ENCODE assay signal across 8 cellular contexts in genomic region chr9:3732077-3733038, GRCh38.
DNase-seq lines count a peak whose midpoint lies in the region; ATAC-seq and TF ChIP-seq lines count a peak whose summit lies in the region.

No MANE protein-coding gene starts in this region.

- H3K9ac ChIP-seq in OCI-LY1 (ENCODE audit: low read length) = no peak overlapping the region

- peak overlapping the region; percentile 6 for H3K27ac Mint-ChIP-seq in activated CD8-positive, alpha-beta memory T cell treated with anti-CD3 and anti-CD28 coated beads, Interleukin-2, amount 10 ng/mL, durations not matched to agents 7 days and 5 days
- H3K27ac Mint-ChIP-seq in activated naive CD8-positive, alpha-beta T cell treated with anti-CD3 and anti-CD28 coated beads, Interleukin-2, amount 10 ng/mL, durations not matched to agents 7 days and 5 days = no peak overlapping the region

- intact Hi-C loops in heart left ventricle (cut with DNase I) (loop anchor here (2.0 to 10.0 kb wide), 19 partner anchors 268 to 642 kb away; no protein-coding TSS in a partner anchor), prostate gland (cut with DNase I) (loop anchor here (5.0 to 10.0 kb wide), 4 partner anchors 268 to 632 kb away; no protein-coding TSS in a partner anchor)

- H3K9me2 ChIP-seq in OCI-LY1 (ENCODE audit: low read depth, low read length) = no peaks in the 10 kb centered on the region

- no peaks in the 10 kb centered on the region for H3K79me2 ChIP-seq in OCI-LY1 (ENCODE audit: insufficient read depth, low read length)

- H3K27ac ChIP-seq in OCI-LY1 (ENCODE audit: low read depth, low read length, poor library complexity, severe bottlenecking) (no peak overlapping the region), heart left ventricle (peak overlapping the region in 7 of 12 donors; percentile 5 to 62 (median 35)), prostate gland (peak overlapping the region in 1 of 2 donors; percentile 1)

- H3K4me1 Mint-ChIP-seq in activated CD8-positive, alpha-beta memory T cell treated with anti-CD3 and anti-CD28 coated beads, Interleukin-2, amount 10 ng/mL, durations not matched to agents 7 days and 5 days = peaks cover 26% of the 10 kb centered on the region
- H3K4me1 Mint-ChIP-seq in activated naive CD8-positive, alpha-beta T cell treated with anti-CD3 and anti-CD28 coated beads, Interleukin-2, amount 10 ng/mL, durations not matched to agents 7 days and 5 days = peaks cover 5% of the 10 kb centered on the region

- H3K4me2 ChIP-seq in OCI-LY1 (ENCODE audit: low read length) = no peak overlapping the region

- H3F3A ChIP-seq in OCI-LY1 (ENCODE audit: insufficient read depth, low read length) = no peaks in the 10 kb centered on the region

- H3K4me1 ChIP-seq in OCI-LY1 (ENCODE audit: insufficient read depth, low read length, severe bottlenecking) (no peaks in the 10 kb centered on the region), heart left ventricle (peaks cover 0 to 11% (median 0%) of the 10 kb centered on the region in 12 donors), prostate gland (replicated peaks) (no peaks in the 10 kb centered on the region)

- in situ Hi-C loops in KBM-7 (cut with MboI; ENCODE audit: low pct_unique_long_range_greater_than_20kb, low sequenced_read_pairs) = no loop called here

- H3K27me3 Mint-ChIP-seq in activated CD8-positive, alpha-beta memory T cell treated with anti-CD3 and anti-CD28 coated beads, Interleukin-2, amount 10 ng/mL, durations not matched to agents 7 days and 5 days = no peaks in the 10 kb centered on the region
- H3K27me3 Mint-ChIP-seq in activated naive CD8-positive, alpha-beta T cell treated with anti-CD3 and anti-CD28 coated beads, Interleukin-2, amount 10 ng/mL, durations not matched to agents 7 days and 5 days = no peaks in the 10 kb centered on the region

- H3K36me3 ChIP-seq in OCI-LY1 (ENCODE audit: insufficient read depth, low read length) (no peaks in the 10 kb centered on the region), heart left ventricle (no peaks in the 10 kb centered on the region), prostate gland (no peaks in the 10 kb centered on the region)

- H4K20me1 ChIP-seq in OCI-LY1 (ENCODE audit: insufficient read depth, low read length) = no peaks in the 10 kb centered on the region

- TF ChIP-seq CTCF in OCI-LY1 (IDR thresholded peaks at IDR 0.05; ENCODE audit: low read length) (peak; percentile 81), heart left ventricle (IDR thresholded peaks at IDR 0.05) (peak; percentile 57 to 78 (median 72)), prostate gland (IDR thresholded peaks at IDR 0.05) (peak; percentile 29 to 83 (median 72))

- POLR2A ChIA-PET in activated naive CD8-positive, alpha-beta T cell treated with anti-CD3 and anti-CD28 coated beads, Interleukin-2, amount 10 ng/mL, durations not matched to agents 7 days and 5 days (lab: Charles Lee) = no interaction called here

- H3K9me3 ChIP-seq in OCI-LY1 (ENCODE audit: low read length) (no peaks in the 10 kb centered on the region), heart left ventricle (no peaks in the 10 kb centered on the region), prostate gland (no peaks in the 10 kb centered on the region)

- H3K36me3 Mint-ChIP-seq in activated CD8-positive, alpha-beta memory T cell treated with anti-CD3 and anti-CD28 coated beads, Interleukin-2, amount 10 ng/mL, durations not matched to agents 7 days and 5 days = no peaks in the 10 kb centered on the region
- H3K36me3 Mint-ChIP-seq in activated naive CD8-positive, alpha-beta T cell treated with anti-CD3 and anti-CD28 coated beads, Interleukin-2, amount 10 ng/mL, durations not matched to agents 7 days and 5 days = no peaks in the 10 kb centered on the region

- TF ChIP-seq POLR2A in heart left ventricle (IDR thresholded peaks at IDR 0.05) (no peak), prostate gland (IDR thresholded peaks at IDR 0.05) (no peak)

- H3K27me3 ChIP-seq in OCI-LY1 (ENCODE audit: insufficient read depth, low read length) (no peaks in the 10 kb centered on the region), heart left ventricle (no peaks in the 10 kb centered on the region), prostate gland (replicated peaks; ENCODE audit: insufficient read depth) (no peaks in the 10 kb centered on the region)

- H3K4me3 Mint-ChIP-seq in activated CD8-positive, alpha-beta memory T cell treated with anti-CD3 and anti-CD28 coated beads, Interleukin-2, amount 10 ng/mL, durations not matched to agents 7 days and 5 days = peak overlapping the region; percentile 40
- peak overlapping the region; percentile 37 for H3K4me3 Mint-ChIP-seq in activated naive CD8-positive, alpha-beta T cell treated with anti-CD3 and anti-CD28 coated beads, Interleukin-2, amount 10 ng/mL, durations not matched to agents 7 days and 5 days

- H3K4me3 ChIP-seq in OCI-LY1 (ENCODE audit: low read depth, low read length, poor library complexity, severe bottlenecking) (no peak overlapping the region), heart left ventricle (peak overlapping the region in 5 of 12 donors; percentile 15 to 33 (median 26)), prostate gland (no peak overlapping the region)

- CTCF ChIA-PET in activated CD8-positive, alpha-beta memory T cell treated with anti-CD3 and anti-CD28 coated beads, Interleukin-2, amount 10 ng/mL, durations not matched to agents 7 days and 5 days (lab: Charles Lee) = interaction anchor here (0.6 to 4.1 kb wide), 7 partner anchors 12 to 634 kb away, joined by 3 to 18 read pairs (median 3); no protein-coding TSS in a partner anchor

- H2AFZ ChIP-seq in OCI-LY1 (ENCODE audit: low read length) = no peak overlapping the region

- WGBS in heart left ventricle, 4 donors = 36 to 46% (median 43%) methylated on average over 7 of the region's 7 CpGs
- 35% methylated on average over 7 of the region's 7 CpGs for WGBS in prostate gland

- DNase-seq in activated CD8-positive, alpha-beta memory T cell treated with anti-CD3 and anti-CD28 coated beads, Interleukin-2, amount 10 ng/mL, durations not matched to agents 7 days and 5 days = peak; percentile 57
- DNase-seq in activated CD8-positive, alpha-beta memory T cell treated with anti-CD3 and anti-CD28 coated beads, Interleukin-2, amount 50 U/mL, for 48 hours = no peak
- peak; percentile 67 for DNase-seq in H4 (ENCODE audit: low spot score)
- peak; percentile 86 for DNase-seq in KBM-7
- no peak for DNase-seq in activated naive CD8-positive, alpha-beta T cell treated with anti-CD3 and anti-CD28 coated beads, Interleukin-2, amount 10 ng/mL, durations not matched to agents 7 days and 5 days
- DNase-seq in heart left ventricle = peak in 2 of 5 donors; percentile 31 to 44
- peak; percentile 66 for DNase-seq in prostate gland (ENCODE audit: low spot score)

- peak; percentile 97 for ATAC-seq in activated CD8-positive, alpha-beta memory T cell treated with anti-CD3 and anti-CD28 coated beads, Interleukin-2, amount 10 ng/mL, durations not matched to agents 7 days and 5 days
- peak; percentile 97 for ATAC-seq in activated naive CD8-positive, alpha-beta T cell treated with anti-CD3 and anti-CD28 coated beads, Interleukin-2, amount 10 ng/mL, durations not matched to agents 7 days and 5 days (ENCODE audit: low read depth)
- peak; percentile 95 to 99 (median 95) for ATAC-seq in heart left ventricle

- no peaks in the 10 kb centered on the region for H3K9me3 Mint-ChIP-seq in activated CD8-positive, alpha-beta memory T cell treated with anti-CD3 and anti-CD28 coated beads, Interleukin-2, amount 10 ng/mL, durations not matched to agents 7 days and 5 days (ENCODE audit: low read depth)
- H3K9me3 Mint-ChIP-seq in activated naive CD8-positive, alpha-beta T cell treated with anti-CD3 and anti-CD28 coated beads, Interleukin-2, amount 10 ng/mL, durations not matched to agents 7 days and 5 days = no peaks in the 10 kb centered on the region

Comparison
In these comparisons a context has a peak if more than half of its experiments do, and no peak if none do; other contexts are left out.
1. DNase-seq: peak in activated CD8-positive, alpha-beta memory T cell treated with anti-CD3 and anti-CD28 coated beads, Interleukin-2, amount 10 ng/mL, durations not matched to agents 7 days and 5 days (single experiment), H4 (single experiment), KBM-7 (single experiment) and prostate gland (single experiment); none in activated CD8-positive, alpha-beta memory T cell treated with anti-CD3 and anti-CD28 coated beads, Interleukin-2, amount 50 U/mL, for 48 hours (single experiment) and activated naive CD8-positive, alpha-beta T cell treated with anti-CD3 and anti-CD28 coated beads, Interleukin-2, amount 10 ng/mL, durations not matched to agents 7 days and 5 days (single experiment).
2. Peak in every context shown above with its lines, with median percentiles within 50 percentile points of each other: ATAC-seq and CTCF ChIP-seq.